ENCODE assay signal across 9 cellular contexts in the genomic region with DNA sequence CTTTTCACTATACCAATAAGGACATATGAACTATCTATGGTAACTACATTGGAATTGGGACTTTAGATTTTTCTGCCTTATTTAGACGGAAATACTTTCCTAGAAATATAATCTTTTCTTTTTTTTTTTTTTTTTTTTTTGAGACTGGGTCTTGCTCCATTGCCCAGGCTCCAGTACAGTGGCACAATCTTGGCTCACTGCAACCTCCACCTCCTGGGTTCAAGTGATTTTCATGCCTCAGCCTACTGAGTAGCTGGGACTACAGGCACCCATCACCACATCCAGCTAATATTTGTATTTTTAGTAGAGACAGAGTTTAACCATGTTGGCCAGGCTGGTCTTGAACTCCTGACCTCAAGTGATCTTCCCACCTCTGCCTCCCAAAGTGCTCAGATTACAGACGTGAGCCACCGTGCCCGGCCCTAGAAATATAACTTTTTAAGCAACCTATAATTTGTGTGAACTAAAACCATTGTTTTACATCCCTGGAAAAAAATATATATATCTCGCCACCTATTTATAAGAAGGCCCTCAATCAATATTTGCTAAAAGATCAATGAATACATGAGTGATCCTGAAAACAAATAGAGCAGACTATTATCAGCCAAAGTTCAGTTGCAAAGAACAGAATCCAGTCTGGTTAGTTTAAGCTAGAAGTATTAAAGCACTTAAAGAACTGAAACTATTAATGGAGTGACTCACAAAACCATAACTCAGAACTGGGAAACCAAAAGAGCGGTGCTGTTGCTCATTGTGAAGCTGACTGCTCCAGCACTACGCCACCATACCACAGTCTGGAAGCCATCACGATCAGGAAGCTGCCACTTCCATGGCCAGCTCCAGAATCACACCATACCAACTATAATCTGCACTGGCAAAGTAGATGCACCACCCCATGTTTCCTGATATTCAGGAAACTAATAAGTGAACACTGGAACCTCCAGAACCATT. TPM values are rescaled to one million over a fixed set of nuclear protein-coding genes. Genes with fewer than 3 reads are reported as not detected.
DNase-seq lines count a peak whose midpoint lies in the region; ATAC-seq and TF ChIP-seq lines count a peak whose summit lies in the region.
"Had no signal": no experiment of that assay in that cellular context is flagged by ENCODE, and none has a peak within 500 bp of the region (broad histone marks: within the 10 kb centered on the region; RNA-seq: fewer than 3 reads in every experiment).

No MANE protein-coding gene starts in this region.

- H3K27ac Mint-ChIP-seq in activated naive CD4-positive, alpha-beta T cell treated with anti-CD3 and anti-CD28 coated beads for 36 hours = no peak overlapping the region
- no peak overlapping the region for H3K27ac Mint-ChIP-seq in activated naive CD4-positive, alpha-beta T cell treated with anti-CD3 and anti-CD28 coated beads, Interleukin-2, amount 10 ng/mL, durations not matched to agents 7 days and 5 days
- H3K27ac Mint-ChIP-seq in activated CD4-positive, alpha-beta memory T cell treated with anti-CD3 and anti-CD28 coated beads, Interleukin-2, amount 10 ng/mL, durations not matched to agents 7 days and 5 days = peak overlapping the region; percentile 69

- H3K27me3 ChIP-seq in heart right ventricle = no peaks in the 10 kb centered on the region

- intact Hi-C loops in activated naive CD4-positive, alpha-beta T cell treated with anti-CD3 and anti-CD28 coated beads for 36 hours (cut with micrococcal nuclease) = loop anchor here (1.0 kb wide), 1 partner anchor 42 kb away; no protein-coding TSS in a partner anchor
- intact Hi-C loops in heart right ventricle (cut with DNase I) = no loop called here

- peaks cover 0 to 4% (median 0%) of the 10 kb centered on the region in 11 donors for H3K9me3 ChIP-seq in heart right ventricle

- no peak for TF ChIP-seq CTCF in heart right ventricle (IDR thresholded peaks at IDR 0.05)
- TF ChIP-seq CTCF in RWPE1 (conservative IDR thresholded peaks at IDR 0.05; ENCODE audit: low read depth) = no peak

- H3K4me3 Mint-ChIP-seq in activated naive CD4-positive, alpha-beta T cell treated with anti-CD3 and anti-CD28 coated beads for 36 hours = no peak overlapping the region
- H3K4me3 Mint-ChIP-seq in activated naive CD4-positive, alpha-beta T cell treated with anti-CD3 and anti-CD28 coated beads, Interleukin-2, amount 10 ng/mL, durations not matched to agents 7 days and 5 days = no peak overlapping the region
- no peak overlapping the region for H3K4me3 Mint-ChIP-seq in activated CD4-positive, alpha-beta memory T cell treated with anti-CD3 and anti-CD28 coated beads, Interleukin-2, amount 10 ng/mL, durations not matched to agents 7 days and 5 days

- no peaks in the 10 kb centered on the region for H3K27me3 Mint-ChIP-seq in activated naive CD4-positive, alpha-beta T cell treated with anti-CD3 and anti-CD28 coated beads for 36 hours (ENCODE audit: low read depth)
- H3K27me3 Mint-ChIP-seq in activated naive CD4-positive, alpha-beta T cell treated with anti-CD3 and anti-CD28 coated beads, Interleukin-2, amount 10 ng/mL, durations not matched to agents 7 days and 5 days = no peaks in the 10 kb centered on the region
- no peaks in the 10 kb centered on the region for H3K27me3 Mint-ChIP-seq in activated CD4-positive, alpha-beta memory T cell treated with anti-CD3 and anti-CD28 coated beads, Interleukin-2, amount 10 ng/mL, durations not matched to agents 7 days and 5 days

- H3K36me3 Mint-ChIP-seq in activated naive CD4-positive, alpha-beta T cell treated with anti-CD3 and anti-CD28 coated beads for 36 hours (ENCODE audit: low read depth) = no peaks in the 10 kb centered on the region
- H3K36me3 Mint-ChIP-seq in activated naive CD4-positive, alpha-beta T cell treated with anti-CD3 and anti-CD28 coated beads, Interleukin-2, amount 10 ng/mL, durations not matched to agents 7 days and 5 days = peaks cover 2% of the 10 kb centered on the region
- peaks cover 9% of the 10 kb centered on the region for H3K36me3 Mint-ChIP-seq in activated CD4-positive, alpha-beta memory T cell treated with anti-CD3 and anti-CD28 coated beads, Interleukin-2, amount 10 ng/mL, durations not matched to agents 7 days and 5 days (ENCODE audit: low read depth)

- H3K4me3 ChIP-seq in heart right ventricle = no peak overlapping the region

- H3K9me3 Mint-ChIP-seq in activated naive CD4-positive, alpha-beta T cell treated with anti-CD3 and anti-CD28 coated beads for 36 hours = peaks cover 2% of the 10 kb centered on the region
- H3K9me3 Mint-ChIP-seq in activated naive CD4-positive, alpha-beta T cell treated with anti-CD3 and anti-CD28 coated beads, Interleukin-2, amount 10 ng/mL, durations not matched to agents 7 days and 5 days = peaks cover 2% of the 10 kb centered on the region
- peaks cover 2% of the 10 kb centered on the region for H3K9me3 Mint-ChIP-seq in activated CD4-positive, alpha-beta memory T cell treated with anti-CD3 and anti-CD28 coated beads, Interleukin-2, amount 10 ng/mL, durations not matched to agents 7 days and 5 days

- H3K27ac ChIP-seq in heart right ventricle (peak overlapping the region in 1 of 10 donors; percentile 7), RWPE1 (no peak overlapping the region)
- H3K27ac ChIP-seq: parathyroid adenoma had no signal

- ATAC-seq in HG03060 (IDR thresholded peaks at IDR 0.05; ENCODE audit: low read depth, unreplicated experiment) = peak; percentile 42
- ATAC-seq in heart right ventricle = no peak

- CTCF ChIA-PET in activated naive CD4-positive, alpha-beta T cell treated with anti-CD3 and anti-CD28 coated beads for 36 hours (lab: Charles Lee) = interaction anchor here (0.7 to 1.4 kb wide), 8 partner anchors 9 to 112 kb away, joined by 3 to 4 read pairs (median 3); no protein-coding TSS in a partner anchor
- CTCF ChIA-PET in activated naive CD4-positive, alpha-beta T cell treated with anti-CD3 and anti-CD28 coated beads, Interleukin-2, amount 10 ng/mL, durations not matched to agents 7 days and 5 days (lab: Charles Lee) = interaction anchor here (1.4 to 2.2 kb wide), 4 partner anchors 7 to 53 kb away, joined by 4 to 11 read pairs (median 4); no protein-coding TSS in a partner anchor
- CTCF ChIA-PET in activated CD4-positive, alpha-beta memory T cell treated with anti-CD3 and anti-CD28 coated beads, Interleukin-2, amount 10 ng/mL, durations not matched to agents 7 days and 5 days (lab: Charles Lee) = interaction anchor here (0.6 to 6.5 kb wide), 11 partner anchors 7 to 71 kb away, joined by 3 to 30 read pairs (median 5); partner anchors contain the start of genes GALM and HNRNPLL
- CTCF ChIA-PET in RWPE1 (lab: Yijun Ruan, JAX) = interaction anchor here (0.6 to 0.9 kb wide), 4 partner anchors 9 to 1873 kb away, joined by 3 to 5 read pairs (median 4); partner anchors contain the start of genes GEMIN6 and HNRNPLL

- WGBS in heart right ventricle, 2 donors = 83 to 86% methylated on average over 8 of the region's 8 CpGs

- peaks cover 68% of the 10 kb centered on the region for H3K4me1 Mint-ChIP-seq in activated naive CD4-positive, alpha-beta T cell treated with anti-CD3 and anti-CD28 coated beads for 36 hours (ENCODE audit: low read depth)
- peaks cover 27% of the 10 kb centered on the region for H3K4me1 Mint-ChIP-seq in activated naive CD4-positive, alpha-beta T cell treated with anti-CD3 and anti-CD28 coated beads, Interleukin-2, amount 10 ng/mL, durations not matched to agents 7 days and 5 days
- H3K4me1 Mint-ChIP-seq in activated CD4-positive, alpha-beta memory T cell treated with anti-CD3 and anti-CD28 coated beads, Interleukin-2, amount 10 ng/mL, durations not matched to agents 7 days and 5 days = peaks cover 79% of the 10 kb centered on the region

- DNase-seq in activated naive CD4-positive, alpha-beta T cell treated with anti-CD3 and anti-CD28 coated beads for 36 hours = peak; percentile 40
- no peak for DNase-seq in activated naive CD4-positive, alpha-beta T cell treated with anti-CD3 and anti-CD28 coated beads, Interleukin-2, amount 10 ng/mL, durations not matched to agents 7 days and 5 days
- DNase-seq in activated CD4-positive, alpha-beta memory T cell treated with anti-CD3 and anti-CD28 coated beads, Interleukin-2, amount 10 ng/mL, durations not matched to agents 7 days and 5 days = peak; percentile 53
- DNase-seq in stimulated activated CD8-positive, alpha-beta memory T cell treated with anti-CD3 and anti-CD28 coated beads, Interleukin-4, amount 100 ng/mL, for 48 hours = peak; percentile 42
- no peak for DNase-seq in heart right ventricle
- no peak for DNase-seq in DMS53 (lab: John Stamatoyannopoulos, UW)
- no peak for DNase-seq in RWPE1 (ENCODE audit: low spot score)

- H3K4me1 ChIP-seq in heart right ventricle = peaks cover 0 to 47% (median 0%) of the 10 kb centered on the region in 9 donors
- H3K4me1 ChIP-seq: parathyroid adenoma had no signal

- POLR2A ChIA-PET in activated CD4-positive, alpha-beta memory T cell treated with anti-CD3 and anti-CD28 coated beads, Interleukin-2, amount 10 ng/mL, durations not matched to agents 7 days and 5 days (lab: Charles Lee) = interaction anchor here (0.6 to 26.4 kb wide), 13 partner anchors 10 to 140 kb away, joined by 3 to 646 read pairs (median 5); partner anchors contain the start of genes GALM, HNRNPLL and SRSF7
- POLR2A ChIA-PET in RWPE1 (lab: Yijun Ruan, JAX; ENCODE audit: low non-redundant PET) = no interaction called here

- H3K36me3 ChIP-seq in heart right ventricle = no peaks in the 10 kb centered on the region

RNA-seq across cellular contexts. Expression of gene HNRNPLL, which starts 8.4 kb away (rescaled TPM):
- total RNA-seq in activated naive CD4-positive, alpha-beta T cell treated with anti-CD3 and anti-CD28 coated beads for 36 hours = 10 to 100 TPM; 54.4 to 57.3 TPM
- total RNA-seq in activated CD4-positive, alpha-beta memory T cell treated with anti-CD3 and anti-CD28 coated beads, Interleukin-2, amount 10 ng/mL, durations not matched to agents 7 days and 5 days = 100 to 1,000 TPM; 104 to 119 TPM
- total RNA-seq in heart right ventricle = 10 to 100 TPM; 22.4 to 32.7 (median 25.9) TPM
- 10 to 100 TPM in 1 of 2 donors, 1 to 10 TPM in 1; 8.9 to 13.6 TPM for polyA plus RNA-seq in heart right ventricle

RNA-seq across cellular contexts. Expression of gene GALM, which starts 54.8 kb away (rescaled TPM):
- total RNA-seq in activated naive CD4-positive, alpha-beta T cell treated with anti-CD3 and anti-CD28 coated beads for 36 hours = 10 to 100 TPM; 31.3 to 31.9 TPM
- total RNA-seq in activated CD4-positive, alpha-beta memory T cell treated with anti-CD3 and anti-CD28 coated beads, Interleukin-2, amount 10 ng/mL, durations not matched to agents 7 days and 5 days = 10 to 100 TPM; 94.7 to 97.4 TPM
- 10 to 100 TPM in 7 of 10 donors, 1 to 10 TPM in 3; 9.4 to 18.6 (median 11.0) TPM for total RNA-seq in heart right ventricle
- 10 to 100 TPM in 1 of 2 donors, 1 to 10 TPM in 1; 6.5 to 11.9 TPM for polyA plus RNA-seq in heart right ventricle

Comparison
In these comparisons a context has a peak if more than half of its experiments do, and no peak if none do; other contexts are left out.
1. DNase-seq: peak in activated naive CD4-positive, alpha-beta T cell treated with anti-CD3 and anti-CD28 coated beads for 36 hours (single experiment), activated CD4-positive, alpha-beta memory T cell treated with anti-CD3 and anti-CD28 coated beads, Interleukin-2, amount 10 ng/mL, durations not matched to agents 7 days and 5 days (single experiment) and stimulated activated CD8-positive, alpha-beta memory T cell treated with anti-CD3 and anti-CD28 coated beads, Interleukin-4, amount 100 ng/mL, for 48 hours (single experiment); none in activated naive CD4-positive, alpha-beta T cell treated with anti-CD3 and anti-CD28 coated beads, Interleukin-2, amount 10 ng/mL, durations not matched to agents 7 days and 5 days (single experiment), heart right ventricle (0 of 2), DMS53 (single experiment) and RWPE1 (single experiment).